In genomic region chr3:67863869-67864268, GRCh38 we compare ENCODE assay signal across 10 cellular contexts.
A peak's percentile ranks its signal among the peaks of the same experiment; 100 is the strongest.
DNase-seq lines count a peak whose midpoint lies in the region; ATAC-seq and TF ChIP-seq lines count a peak whose summit lies in the region.
"Had no signal": no experiment of that assay in that cellular context is flagged by ENCODE, and none has a peak within 500 bp of the region (broad histone marks: within the 10 kb centered on the region; RNA-seq: fewer than 3 reads in every experiment).

No MANE protein-coding gene starts in this region.

- no peak for TF ChIP-seq POLR2A in breast epithelium (IDR thresholded peaks at IDR 0.05)

- TF ChIP-seq CTCF in MCF 10A (IDR thresholded peaks at IDR 0.05; ENCODE audit: unreplicated experiment) (no peak), breast epithelium (IDR thresholded peaks at IDR 0.05) (no peak), fibroblast of the aortic adventitia (IDR thresholded peaks at IDR 0.05; ENCODE audit: insufficient read depth, low read length) (peak; percentile 8)

- H3K4me3 ChIP-seq in breast epithelium (no peak overlapping the region), fibroblast of the aortic adventitia (ENCODE audit: low read depth, low read length) (no peak overlapping the region)

- H3K27me3 ChIP-seq in breast epithelium = no peaks in the 10 kb centered on the region

- BruUV-seq in MCF 10A (replicated peaks; lab: Mats Ljungman, UMichigan) = no TSS peak

- H3K27me3 Mint-ChIP-seq in MCF 10A (ENCODE audit: insufficient read depth, unreplicated experiment) = no peaks in the 10 kb centered on the region

- ATAC-seq in GM21529 (IDR thresholded peaks at IDR 0.05; ENCODE audit: unreplicated experiment) = no peak

- peaks cover 7% of the 10 kb centered on the region for H3K9me3 Mint-ChIP-seq in MCF 10A (ENCODE audit: unreplicated experiment)

- no peak overlapping the region for H3K27ac ChIP-seq in breast epithelium

- CTCF ChIA-PET in MCF 10A (lab: Yijun Ruan, JAX) = no interaction called here

- H3K36me3 Mint-ChIP-seq in MCF 10A (ENCODE audit: insufficient read depth, unreplicated experiment) = no peaks in the 10 kb centered on the region
- H3K36me3 Mint-ChIP-seq: CD4-positive, CD25-positive, alpha-beta regulatory T cell had no signal

- intact Hi-C loops in MCF 10A (cut with micrococcal nuclease) = no loop called here
- intact Hi-C loops in breast epithelium (cut with DNase I; ENCODE audit: low total_unique reads) = no loop called here

- POLR2A ChIA-PET in MCF 10A (lab: Yijun Ruan, JAX) = no interaction called here

- no peak overlapping the region for H3K4me3 Mint-ChIP-seq in MCF 10A (ENCODE audit: unreplicated experiment)
- H3K4me3 Mint-ChIP-seq: CD4-positive, CD25-positive, alpha-beta regulatory T cell had no signal

- H3K4me1 Mint-ChIP-seq in MCF 10A (ENCODE audit: insufficient read depth, unreplicated experiment) = no peaks in the 10 kb centered on the region
- H3K4me1 Mint-ChIP-seq: CD4-positive, CD25-positive, alpha-beta regulatory T cell had no signal

- H3K9me3 ChIP-seq in breast epithelium = peaks cover 0 to 7% of the 10 kb centered on the region in 2 donors

- DNase-seq in MCF 10A (ENCODE audit: unreplicated experiment) (peak; percentile 34), breast epithelium (ENCODE audit: low spot score in 2 of 2) (no peak), RKO (ENCODE audit: low spot score) (peak; percentile 12), fibroblast of the aortic adventitia (ENCODE audit: low read depth) (peak; percentile 15), AG08395 (ENCODE audit: low spot score) (no peak), NCI-H2107 (lab: John Stamatoyannopoulos, UW) (no peak), GM19238 (ENCODE audit: insufficient read length, low spot score) (no peak)
- DNase-seq: NCI-H510A had no signal

- no peaks in the 10 kb centered on the region for H3K4me1 ChIP-seq in breast epithelium

- no peak overlapping the region for H3K27ac Mint-ChIP-seq in MCF 10A (ENCODE audit: low read depth, unreplicated experiment)
- H3K27ac Mint-ChIP-seq: CD4-positive, CD25-positive, alpha-beta regulatory T cell had no signal

- H3K36me3 ChIP-seq in breast epithelium = no peaks in the 10 kb centered on the region

Comparison
In these comparisons a context has a peak if more than half of its experiments do, and no peak if none do; other contexts are left out.
1. DNase-seq: peak in MCF 10A (single experiment), RKO (single experiment) and fibroblast of the aortic adventitia (single experiment); none in breast epithelium (0 of 2), AG08395 (single experiment), NCI-H2107 (single experiment) and GM19238 (single experiment).